ENCODE assay signal across 19 cellular contexts in the genomic region with DNA sequence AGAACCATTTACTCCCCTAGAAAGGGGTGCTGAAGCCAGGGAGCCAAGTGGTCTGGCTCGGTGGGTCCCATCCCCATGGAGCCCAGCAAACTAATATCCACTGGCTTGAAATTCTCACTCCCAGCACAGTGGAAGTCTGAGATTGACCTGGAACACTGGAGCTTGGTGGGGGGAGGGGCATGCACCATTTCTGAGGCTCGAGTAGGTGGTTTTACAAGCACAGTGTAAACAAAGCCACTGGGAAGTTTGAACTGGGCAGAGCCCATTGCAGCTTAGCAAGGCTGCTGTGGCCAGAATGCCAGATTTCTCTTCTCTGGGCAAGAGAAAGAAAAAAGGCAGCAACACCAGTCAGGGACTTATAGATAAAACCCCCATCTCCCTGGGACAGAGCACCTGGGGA.
DNase-seq lines count a peak whose midpoint lies in the region; ATAC-seq and TF ChIP-seq lines count a peak whose summit lies in the region.
"Had no signal": no experiment of that assay in that cellular context is flagged by ENCODE, and none has a peak within 500 bp of the region (broad histone marks: within the 10 kb centered on the region; RNA-seq: fewer than 3 reads in every experiment).

No MANE protein-coding gene starts in this region.

- in situ Hi-C loops in transverse colon (cut with MboI; ENCODE audit: low pct_ligation_motif_present in 1 of 4, low pct_unique_long_range_greater_than_20kb in 1 of 4, low sequenced_read_pairs in 3 of 4), result no loop called here

- H3K36me3 Mint-ChIP-seq in activated CD8-positive, alpha-beta memory T cell treated with anti-CD3 and anti-CD28 coated beads, Interleukin-2, amount 10 ng/mL, durations not matched to agents 7 days and 5 days, result no peaks in the 10 kb centered on the region

- no peak overlapping the region for H3K4me3 Mint-ChIP-seq in activated CD8-positive, alpha-beta memory T cell treated with anti-CD3 and anti-CD28 coated beads, Interleukin-2, amount 10 ng/mL, durations not matched to agents 7 days and 5 days

- ATAC-seq in left lung, result peak; percentile 97
- ATAC-seq in activated CD8-positive, alpha-beta memory T cell treated with anti-CD3 and anti-CD28 coated beads, Interleukin-2, amount 10 ng/mL, durations not matched to agents 7 days and 5 days, result no peak
- ATAC-seq: HCT116 had no signal

- TF ChIP-seq EP300 in transverse colon (IDR thresholded peaks at IDR 0.05; ENCODE audit: low read depth), result no peak

- DNase-seq in NCI-H510A (lab: John Stamatoyannopoulos, UW) (peak; percentile 12), left lung (peak; percentile 37 to 54), transverse colon (peak; percentile 53), GF-D8 (lab: John Stamatoyannopoulos, UW) (no peak)
- DNase-seq in activated CD8-positive, alpha-beta memory T cell treated with anti-CD3 and anti-CD28 coated beads, Interleukin-2, amount 10 ng/mL, durations not matched to agents 7 days and 5 days, result no peak
- DNase-seq in activated CD4-positive, alpha-beta T cell treated with anti-CD3 and anti-CD28 coated beads for 48 hours, result no peak
- DNase-seq: ACHN, AML-193, COR-L47, DMS79, GM23248, KBM-7, NCI-H1694, NCI-H226, NCI-H526 treated with DMSO at 0.1 percent for 48 hours, RPMI8226, SJCRH30 had no signal

- H3K4me1 Mint-ChIP-seq in activated CD8-positive, alpha-beta memory T cell treated with anti-CD3 and anti-CD28 coated beads, Interleukin-2, amount 10 ng/mL, durations not matched to agents 7 days and 5 days, result no peaks in the 10 kb centered on the region

- CTCF ChIA-PET in HEK293 (lab: Yijun Ruan, JAX), result no interaction called here
- CTCF ChIA-PET in activated CD8-positive, alpha-beta memory T cell treated with anti-CD3 and anti-CD28 coated beads, Interleukin-2, amount 10 ng/mL, durations not matched to agents 7 days and 5 days (lab: Charles Lee), result no interaction called here

- POLR2A ChIA-PET in HEK293 (lab: Yijun Ruan, JAX), result no interaction called here

- TF ChIP-seq POLR2A in transverse colon (IDR thresholded peaks at IDR 0.05), result no peak

- H3K9me3 ChIP-seq in HEK293 (ENCODE audit: control insufficient read depth, insufficient read depth, low read depth, low read length), result no peaks in the 10 kb centered on the region
- peaks cover 0 to 18% of the 10 kb centered on the region in 2 donors for H3K9me3 ChIP-seq in left lung
- H3K9me3 ChIP-seq in transverse colon, result peaks cover 0 to 5% of the 10 kb centered on the region in 2 donors
- H3K9me3 ChIP-seq: SJCRH30 had no signal

- no peak overlapping the region for H3K4me3 ChIP-seq in HEK293 (ENCODE audit: low read depth, low read length)
- H3K4me3 ChIP-seq in left lung, result no peak overlapping the region
- H3K4me3 ChIP-seq in transverse colon, result no peak overlapping the region
- H3K4me3 ChIP-seq: GM23248, SJCRH30 had no signal

- peaks cover 2% of the 10 kb centered on the region for H3K9me3 Mint-ChIP-seq in activated CD8-positive, alpha-beta memory T cell treated with anti-CD3 and anti-CD28 coated beads, Interleukin-2, amount 10 ng/mL, durations not matched to agents 7 days and 5 days (ENCODE audit: low read depth)

- no peak overlapping the region for H3K27ac Mint-ChIP-seq in activated CD8-positive, alpha-beta memory T cell treated with anti-CD3 and anti-CD28 coated beads, Interleukin-2, amount 10 ng/mL, durations not matched to agents 7 days and 5 days

- H3K36me3 ChIP-seq in HEK293 (ENCODE audit: control insufficient read depth in 2 of 2, insufficient read depth in 1 of 2, low read length in 2 of 2) (no peaks in the 10 kb centered on the region), left lung (no peaks in the 10 kb centered on the region), transverse colon (no peaks in the 10 kb centered on the region)
- H3K36me3 ChIP-seq: SJCRH30 had no signal

- no peaks in the 10 kb centered on the region for H3K4me1 ChIP-seq in HEK293 (ENCODE audit: control insufficient read depth, insufficient read depth, low read length)
- H3K4me1 ChIP-seq in left lung, result no peaks in the 10 kb centered on the region
- H3K4me1 ChIP-seq in transverse colon, result peaks cover 0 to 5% (median 2%) of the 10 kb centered on the region in 4 donors
- H3K4me1 ChIP-seq: SJCRH30 had no signal

- H3K27ac ChIP-seq in HEK293 (ENCODE audit: extremely low read depth, low read depth, low read length), result no peak overlapping the region
- H3K27ac ChIP-seq in left lung, result no peak overlapping the region
- H3K27ac ChIP-seq in transverse colon, result no peak overlapping the region
- H3K27ac ChIP-seq: GM23248, SJCRH30 had no signal

- H3K27me3 ChIP-seq in left lung (no peaks in the 10 kb centered on the region), transverse colon (no peaks in the 10 kb centered on the region)
- H3K27me3 ChIP-seq: SJCRH30 had no signal

- intact Hi-C loops in left lung (cut with DNase I), result no loop called here
- intact Hi-C loops in transverse colon (cut with DNase I; ENCODE audit: low total_unique reads), result no loop called here

- WGBS in transverse colon (ENCODE audit: low coverage in 1 of 2), 2 donors, result 75% methylated on average over 2 of the region's 2 CpGs; no CpG with 5 or more reads in 1 of the 2 donors

- H3K27me3 Mint-ChIP-seq in activated CD8-positive, alpha-beta memory T cell treated with anti-CD3 and anti-CD28 coated beads, Interleukin-2, amount 10 ng/mL, durations not matched to agents 7 days and 5 days, result no peaks in the 10 kb centered on the region

- TF ChIP-seq CTCF in HEK293 (tag by site-specific recombination; IDR thresholded peaks at IDR 0.05), result no peak
- TF ChIP-seq CTCF in left lung (IDR thresholded peaks at IDR 0.05), result no peak
- TF ChIP-seq CTCF in transverse colon (IDR thresholded peaks at IDR 0.05), result no peak

TF ChIP-seq in HEK293, 187 proteins besides CTCF, POLR2A, EP300 and RAD21:
- TF ChIP-seq SP7 (tag by site-specific recombination; IDR thresholded peaks at IDR 0.05) (no peak), EGR2 (tag by site-specific recombination; IDR thresholded peaks at IDR 0.05; ENCODE audit: low read depth) (0 out of 2 replicates have a peak, but pooled peaks have one; percentile 24), ZNF16 (tag by site-specific recombination; IDR thresholded peaks at IDR 0.05; ENCODE audit: low read depth) (no peak), GFI1B (tag by site-specific recombination; IDR thresholded peaks at IDR 0.05) (no peak)
- TF ChIP-seq, protein P1, sequence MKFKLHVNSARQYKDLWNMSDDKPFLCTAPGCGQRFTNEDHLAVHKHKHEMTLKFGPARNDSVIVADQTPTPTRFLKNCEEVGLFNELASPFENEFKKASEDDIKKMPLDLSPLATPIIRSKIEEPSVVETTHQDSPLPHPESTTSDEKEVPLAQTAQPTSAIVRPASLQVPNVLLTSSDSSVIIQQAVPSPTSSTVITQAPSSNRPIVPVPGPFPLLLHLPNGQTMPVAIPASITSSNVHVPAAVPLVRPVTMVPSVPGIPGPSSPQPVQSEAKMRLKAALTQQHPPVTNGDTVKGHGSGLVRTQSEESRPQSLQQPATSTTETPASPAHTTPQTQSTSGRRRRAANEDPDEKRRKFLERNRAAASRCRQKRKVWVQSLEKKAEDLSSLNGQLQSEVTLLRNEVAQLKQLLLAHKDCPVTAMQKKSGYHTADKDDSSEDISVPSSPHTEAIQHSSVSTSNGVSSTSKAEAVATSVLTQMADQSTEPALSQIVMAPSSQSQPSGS (tag by site-specific recombination; IDR thresholded peaks at IDR 0.05; ENCODE audit: low read depth), result no peak
- TF ChIP-seq, protein P2, sequence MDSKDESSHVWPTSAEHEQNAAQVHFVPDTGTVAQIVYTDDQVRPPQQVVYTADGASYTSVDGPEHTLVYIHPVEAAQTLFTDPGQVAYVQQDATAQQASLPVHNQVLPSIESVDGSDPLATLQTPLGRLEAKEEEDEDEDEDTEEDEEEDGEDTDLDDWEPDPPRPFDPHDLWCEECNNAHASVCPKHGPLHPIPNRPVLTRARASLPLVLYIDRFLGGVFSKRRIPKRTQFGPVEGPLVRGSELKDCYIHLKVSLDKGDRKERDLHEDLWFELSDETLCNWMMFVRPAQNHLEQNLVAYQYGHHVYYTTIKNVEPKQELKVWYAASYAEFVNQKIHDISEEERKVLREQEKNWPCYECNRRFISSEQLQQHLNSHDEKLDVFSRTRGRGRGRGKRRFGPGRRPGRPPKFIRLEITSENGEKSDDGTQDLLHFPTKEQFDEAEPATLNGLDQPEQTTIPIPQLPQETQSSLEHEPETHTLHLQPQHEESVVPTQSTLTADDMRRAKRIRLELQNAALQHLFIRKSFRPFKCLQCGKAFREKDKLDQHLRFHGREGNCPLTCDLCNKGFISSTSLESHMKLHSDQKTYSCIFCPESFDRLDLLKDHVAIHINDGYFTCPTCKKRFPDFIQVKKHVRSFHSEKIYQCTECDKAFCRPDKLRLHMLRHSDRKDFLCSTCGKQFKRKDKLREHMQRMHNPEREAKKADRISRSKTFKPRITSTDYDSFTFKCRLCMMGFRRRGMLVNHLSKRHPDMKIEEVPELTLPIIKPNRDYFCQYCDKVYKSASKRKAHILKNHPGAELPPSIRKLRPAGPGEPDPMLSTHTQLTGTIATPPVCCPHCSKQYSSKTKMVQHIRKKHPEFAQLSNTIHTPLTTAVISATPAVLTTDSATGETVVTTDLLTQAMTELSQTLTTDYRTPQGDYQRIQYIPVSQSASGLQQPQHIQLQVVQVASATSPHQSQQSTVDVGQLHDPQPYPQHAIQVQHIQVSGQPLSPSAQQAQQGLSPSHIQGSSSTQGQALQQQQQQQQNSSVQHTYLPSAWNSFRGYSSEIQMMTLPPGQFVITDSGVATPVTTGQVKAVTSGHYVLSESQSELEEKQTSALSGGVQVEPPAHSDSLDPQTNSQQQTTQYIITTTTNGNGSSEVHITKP (tag by site-specific recombination; IDR thresholded peaks at IDR 0.05), result peak; percentile 36

Comparison
In these comparisons a context has a peak if more than half of its experiments do, and no peak if none do; other contexts are left out.
1. DNase-seq: peak in NCI-H510A (single experiment), left lung (2 of 2) and transverse colon (single experiment); none in GF-D8 (single experiment), activated CD8-positive, alpha-beta memory T cell treated with anti-CD3 and anti-CD28 coated beads, Interleukin-2, amount 10 ng/mL, durations not matched to agents 7 days and 5 days (single experiment) and activated CD4-positive, alpha-beta T cell treated with anti-CD3 and anti-CD28 coated beads for 48 hours (single experiment).